ENCODE assay signal across 19 cellular contexts in genomic region chr6:160424256-160424655, GRCh38.
"Had no signal": no experiment of that assay in that cellular context is flagged by ENCODE, and none has a peak within 500 bp of the region (broad histone marks: within the 10 kb centered on the region; RNA-seq: fewer than 3 reads in every experiment).

No MANE protein-coding gene starts in this region.

- H3K36me3 Mint-ChIP-seq: activated naive CD4-positive, alpha-beta T cell treated with anti-CD3 and anti-CD28 coated beads, Interleukin-2, amount 50 U/mL, for 72 hours had no signal

- H3K4me3 ChIP-seq: colonic mucosa, lung, skin epidermis, transverse colon had no signal

- H3K4me3 Mint-ChIP-seq: activated CD4-positive, alpha-beta T cell treated with anti-CD3 and anti-CD28 coated beads, Interleukin-2, amount 10 ng/mL, durations not matched to agents 7 days and 5 days; activated T-cell treated with anti-CD3 and anti-CD28 coated beads, Interleukin-2, amount 50 U/mL, for 72 hours; T-helper 2 cell treated with Interferon-gamma antibody and Interleukin-4, amounts not matched to agents 5 μg/mL and 100 μg/mL, for 36 hours had no signal

- H3K27me3 Mint-ChIP-seq: progenitor cell of endocrine pancreas had no signal

- H3K27ac ChIP-seq: colonic mucosa, skin epidermis, transverse colon had no signal

- DNase-seq: activated CD4-positive, alpha-beta T cell treated with anti-CD3 and anti-CD28 coated beads, Interleukin-2, amount 10 ng/mL, durations not matched to agents 7 days and 5 days; activated CD4-positive, CD25-positive, alpha-beta regulatory T cell; activated CD8-positive, alpha-beta memory T cell treated with anti-CD3 and anti-CD28 coated beads, Interleukin-2, amount 50 U/mL, for 48 hours; activated gamma-delta T cell; activated T-cell treated with anti-CD3 and anti-CD28 coated beads, Interleukin-2, amount 50 U/mL, for 72 hours; central memory CD4-positive, alpha-beta T cell; colonic mucosa; foreskin fibroblast; head of caudate nucleus; left colon; midbrain; right cardiac atrium; stimulated activated naive CD8-positive, alpha-beta T cell treated with anti-CD3 and anti-CD28 coated beads, Interleukin-15, Interleukin-2, amounts not matched to agents 100 U/mL and 50 U/mL, for 24 hours; transverse colon had no signal

- H3K27ac Mint-ChIP-seq: activated CD4-positive, alpha-beta T cell treated with anti-CD3 and anti-CD28 coated beads, Interleukin-2, amount 10 ng/mL, durations not matched to agents 7 days and 5 days; activated naive CD4-positive, alpha-beta T cell treated with anti-CD3 and anti-CD28 coated beads, Interleukin-2, amount 50 U/mL, for 72 hours; activated T-cell treated with anti-CD3 and anti-CD28 coated beads, Interleukin-2, amount 50 U/mL, for 72 hours; progenitor cell of endocrine pancreas; T-helper 2 cell treated with Interferon-gamma antibody and Interleukin-4, amounts not matched to agents 5 μg/mL and 100 μg/mL, for 36 hours had no signal

- H3K36me3 ChIP-seq: colonic mucosa, transverse colon had no signal

- H3K27me3 ChIP-seq: colonic mucosa, transverse colon had no signal

- H3K9me3 Mint-ChIP-seq: activated naive CD4-positive, alpha-beta T cell treated with anti-CD3 and anti-CD28 coated beads, Interleukin-2, amount 50 U/mL, for 72 hours; activated T-cell treated with anti-CD3 and anti-CD28 coated beads, Interleukin-2, amount 50 U/mL, for 72 hours; T-helper 2 cell treated with Interferon-gamma antibody and Interleukin-4, amounts not matched to agents 5 μg/mL and 100 μg/mL, for 36 hours had no signal

- H3K4me1 ChIP-seq: colonic mucosa had no signal

- H3K9me3 ChIP-seq: colonic mucosa, transverse colon had no signal

- ATAC-seq: activated naive CD4-positive, alpha-beta T cell treated with anti-CD3 and anti-CD28 coated beads, Interleukin-2, amount 50 U/mL, for 72 hours; activated T-cell treated with anti-CD3 and anti-CD28 coated beads, Interleukin-2, amount 50 U/mL, for 72 hours; left colon; right cardiac atrium; stimulated activated naive CD8-positive, alpha-beta T cell treated with anti-CD3 and anti-CD28 coated beads, Interleukin-15, Interleukin-2, amounts not matched to agents 100 U/mL and 50 U/mL, for 24 hours had no signal
